In the genomic region with DNA sequence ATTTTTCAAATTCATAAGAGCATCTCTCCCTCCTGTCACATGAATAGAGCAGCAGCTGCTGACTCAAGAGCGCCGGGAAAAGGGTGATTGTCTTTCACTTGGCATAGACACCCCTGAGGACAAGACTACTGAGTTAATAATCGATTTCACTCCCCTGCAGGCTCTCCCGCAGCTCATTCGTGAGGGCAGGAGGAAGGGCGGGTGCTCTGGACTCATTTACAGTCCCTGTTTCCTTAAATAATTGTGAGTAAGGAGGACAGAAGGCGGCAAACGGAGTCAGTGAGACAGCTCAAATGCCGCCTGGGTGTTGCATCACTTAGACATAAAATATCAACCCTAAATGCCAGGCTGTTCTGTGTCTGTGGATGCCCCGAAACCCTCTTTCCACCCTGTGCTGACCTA, we compare ENCODE assay signal across 21 cellular contexts. TPM values are rescaled to one million over a fixed set of nuclear protein-coding genes. Genes with fewer than 3 reads are reported as not detected.
DNase-seq lines count a peak whose midpoint lies in the region; ATAC-seq, FAIRE-seq and TF ChIP-seq lines count a peak whose summit lies in the region.
"Had no signal": no experiment of that assay in that cellular context is flagged by ENCODE, and none has a peak within 500 bp of the region (broad histone marks: within the 10 kb centered on the region; RNA-seq: fewer than 3 reads in every experiment).

No MANE protein-coding gene starts in this region.

- POLR2A ChIA-PET in A549 (lab: Yijun Ruan, JAX): no interaction called here

- DNase-seq in A549 (ENCODE audit: low read depth in 1 of 2, low spot score in 1 of 2): no peak
- DNase-seq in MV-4-11 (lab: John Stamatoyannopoulos, UW): peak; percentile 28
- DNase-seq in NCI-H69 (lab: John Stamatoyannopoulos, UW): peak; percentile 93
- peak; percentile 44 for DNase-seq in glutamatergic neuron
- no peak for DNase-seq in HuH-7.5 (ENCODE audit: low spot score)
- no peak for DNase-seq in activated T-cell treated with anti-CD3 and anti-CD28 coated beads, Interleukin-2, amount 50 U/mL, for 4 hours
- no peak for DNase-seq in stomach
- DNase-seq: activated CD8-positive, alpha-beta memory T cell treated with anti-CD3 and anti-CD28 coated beads, Interleukin-2, amount 50 U/mL, for 48 hours; activated naive CD4-positive, alpha-beta T cell treated with anti-CD3 and anti-CD28 coated beads, Interleukin-2, amount 50 U/mL, for 16 hours; AML-193; DMS79; kidney; mucosa of descending colon; stimulated activated CD4-positive, alpha-beta T cell treated with anti-CD3 and anti-CD28 coated beads, Interleukin-2, amount 100 ng/mL, for 48 hours had no signal

- peak; percentile 19 to 43; a peak in 5 of 6 replicates for ATAC-seq in A549
- no peak for ATAC-seq in HG03469 (IDR thresholded peaks at IDR 0.05; ENCODE audit: unreplicated experiment)
- no peak for ATAC-seq in activated T-cell treated with anti-CD3 and anti-CD28 coated beads, Interleukin-2, amount 50 U/mL, for 4 hours
- ATAC-seq: K562, mucosa of descending colon had no signal

- H3K36me3 ChIP-seq in stomach: no peaks in the 10 kb centered on the region

- no peak for TF ChIP-seq RAD21 in A549 (conservative IDR thresholded peaks at IDR 0.05 in 1 of 2, IDR thresholded peaks at IDR 0.05 in 1 of 2)

- TF ChIP-seq EP300 in A549 (IDR thresholded peaks at IDR 0.05): no peak
- TF ChIP-seq EP300 in stomach (IDR thresholded peaks at IDR 0.05): no peak

- intact Hi-C loops in stomach (cut with DNase I; ENCODE audit: low total_unique reads): no loop called here

- H3K36me3 Mint-ChIP-seq in glutamatergic neuron (ENCODE audit: unreplicated experiment): no peaks in the 10 kb centered on the region
- H3K36me3 Mint-ChIP-seq in activated T-cell treated with anti-CD3 and anti-CD28 coated beads, Interleukin-2, amount 50 U/mL, for 4 hours (ENCODE audit: insufficient read depth): no peaks in the 10 kb centered on the region

- H3K9me3 ChIP-seq in A549 (no peaks in the 10 kb centered on the region), stomach (no peaks in the 10 kb centered on the region)
- H3K9me3 ChIP-seq: mucosa of descending colon had no signal

- H3K4me3 ChIP-seq in A549 (no peak overlapping the region), stomach (no peak overlapping the region)
- H3K4me3 ChIP-seq: K562, mucosa of descending colon, SK-N-MC had no signal

- H3K4me1 ChIP-seq in A549: 0 out of 3 replicates have a peak, but pooled peaks cover 4% of the 10 kb centered on the region
- H3K4me1 ChIP-seq in stomach: no peaks in the 10 kb centered on the region

- H3K4me2 ChIP-seq in A549: peak overlapping the region; percentile 58

- peak overlapping the region; percentile 96 for H3K27ac Mint-ChIP-seq in glutamatergic neuron (ENCODE audit: unreplicated experiment)
- H3K27ac Mint-ChIP-seq: progenitor cell of endocrine pancreas had no signal

- no peak for FAIRE-seq in A549 (lab: Jason Lieb, UNC)
- FAIRE-seq: bronchial epithelial cell, endometrium, K562, kidney had no signal

- TF ChIP-seq CTCF in A549 (IDR thresholded peaks at IDR 0.05) (no peak), glutamatergic neuron (IDR thresholded peaks at IDR 0.05; ENCODE audit: partially characterized antibody, unreplicated experiment) (no peak), stomach (IDR thresholded peaks at IDR 0.05) (no peak)

- H3K27ac ChIP-seq in A549 (no peak overlapping the region; a peak in 1 of 6 replicates), stomach (no peak overlapping the region)
- H3K27ac ChIP-seq: SK-N-MC, VCaP had no signal

- WGBS in A549 (ENCODE audit: missing lambda C conversion rate): 20% methylated on average over 10 of the region's 10 CpGs
- WGBS in stomach, 5 donors: 48 to 66% (median 57%) methylated on average over 10 of the region's 10 CpGs

- peaks cover 31% of the 10 kb centered on the region for H3K9me3 Mint-ChIP-seq in glutamatergic neuron (ENCODE audit: unreplicated experiment)
- no peaks in the 10 kb centered on the region for H3K9me3 Mint-ChIP-seq in activated T-cell treated with anti-CD3 and anti-CD28 coated beads, Interleukin-2, amount 50 U/mL, for 4 hours

- H3K27me3 Mint-ChIP-seq in glutamatergic neuron (ENCODE audit: unreplicated experiment): peaks cover 13% of the 10 kb centered on the region
- H3K27me3 Mint-ChIP-seq in activated T-cell treated with anti-CD3 and anti-CD28 coated beads, Interleukin-2, amount 50 U/mL, for 4 hours (ENCODE audit: low read depth): peaks cover 2% of the 10 kb centered on the region

- no peak for TF ChIP-seq POLR2A in A549 (IDR thresholded peaks at IDR 0.05; ENCODE audit: low read length)
- no peak for TF ChIP-seq POLR2A in stomach (IDR thresholded peaks at IDR 0.05)

- H3K27me3 ChIP-seq in stomach: peaks cover 0 to 18% (median 0%) of the 10 kb centered on the region in 3 donors

- H3K4me3 Mint-ChIP-seq in glutamatergic neuron (ENCODE audit: unreplicated experiment): peak overlapping the region; percentile 73
- no peak overlapping the region for H3K4me3 Mint-ChIP-seq in activated T-cell treated with anti-CD3 and anti-CD28 coated beads, Interleukin-2, amount 50 U/mL, for 4 hours

- CTCF ChIA-PET in A549 (lab: Yijun Ruan, JAX): interaction anchor here (0.7 to 5.3 kb wide), 4 partner anchors 9 to 16 kb away, joined by 3 to 35 read pairs (median 5); no protein-coding TSS in a partner anchor

- peaks cover 60% of the 10 kb centered on the region for H3K4me1 Mint-ChIP-seq in glutamatergic neuron (ENCODE audit: low read depth, unreplicated experiment)
- no peaks in the 10 kb centered on the region for H3K4me1 Mint-ChIP-seq in activated T-cell treated with anti-CD3 and anti-CD28 coated beads, Interleukin-2, amount 50 U/mL, for 4 hours (ENCODE audit: low read depth)

TF ChIP-seq in A549, 52 proteins besides CTCF, POLR2A, EP300 and RAD21:
- no peak for TF ChIP-seq TP53 (CRISPR knock-in tag; IDR thresholded peaks at IDR 0.05)
- TF ChIP-seq CEBPB (IDR thresholded peaks at IDR 0.05): 0 out of 4 replicates have a peak, but pooled peaks of 1 of the 2 experiments have one; percentile 7

RNA-seq across cellular contexts. Expression of a gene that starts 21.5 kb away (rescaled TPM):
- polyA plus RNA-seq in A549 (2011; rRNA removed) (0.70 and 0.86 TPM in 2 replicates), A549 (2017; fragmentation: RNase III; extraction: RNeasy Plus Mini Kit Qiagen cat#74134 plus additional on column Dnase treatment) (0.39 to 0.49 TPM (median 0.46 TPM) in 3 replicates), stomach (not detected)
- 0.30 and 0.34 TPM in 2 replicates for polyA plus RNA-seq in A549 (2012; cell fraction: cytosol; rRNA removed)
- polyA plus RNA-seq in A549 (2012; cell fraction: nucleus; rRNA removed): 0.46 and 0.94 TPM in 2 replicates
- polyA minus RNA-seq in A549 (2011; rRNA and poly(A)+ RNA removed): 1.4 and 2.9 TPM in 2 replicates
- total RNA-seq in glutamatergic neuron (ENCODE audit: unreplicated experiment) (5.0 TPM), stomach (not detected)
- total RNA-seq in activated T-cell treated with anti-CD3 and anti-CD28 coated beads, Interleukin-2, amount 50 U/mL, for 4 hours: under 1 TPM in 1 of 3 donors, not detected in 2; 0.49 TPM
- total RNA-seq: K562 had no signal

RNA-seq across cellular contexts. Expression of a gene that starts 21.6 kb away (rescaled TPM):
- polyA plus RNA-seq in A549 (2011; rRNA removed) (23.6 and 32.1 TPM in 2 replicates), A549 (2017; fragmentation: RNase III; extraction: RNeasy Plus Mini Kit Qiagen cat#74134 plus additional on column Dnase treatment) (19.1 to 20.5 TPM (median 19.4 TPM) in 3 replicates), stomach (10 to 100 TPM in 1 of 3 donors, 1 to 10 TPM in 2; 7.3 to 17.3 (median 9.9) TPM)
- 6.2 and 7.0 TPM in 2 replicates for polyA plus RNA-seq in A549 (2012; cell fraction: cytosol; rRNA removed)
- 4.9 and 6.4 TPM in 2 replicates for polyA plus RNA-seq in A549 (2012; cell fraction: nucleus; rRNA removed)
- 15.8 and 16.4 TPM in 2 replicates for polyA minus RNA-seq in A549 (2011; rRNA and poly(A)+ RNA removed)
- total RNA-seq in glutamatergic neuron (ENCODE audit: unreplicated experiment) (28.7 TPM), stomach (10 to 100 TPM; 16.5 to 43.2 (median 32.9) TPM)
- total RNA-seq in activated T-cell treated with anti-CD3 and anti-CD28 coated beads, Interleukin-2, amount 50 U/mL, for 4 hours: 10 to 100 TPM; 24.0 to 25.9 (median 24.3) TPM

RNA-seq across cellular contexts. Expression of a gene that starts 56.7 kb away (rescaled TPM):
- polyA plus RNA-seq in A549 (2011; rRNA removed): 154 and 219 TPM in 2 replicates
- 110 and 115 TPM in 2 replicates for polyA plus RNA-seq in A549 (2012; cell fraction: cytosol; rRNA removed)
- polyA plus RNA-seq in A549 (2012; cell fraction: nucleus; rRNA removed): 44.7 and 53.1 TPM in 2 replicates
- polyA plus RNA-seq in A549 (2017; fragmentation: RNase III; extraction: RNeasy Plus Mini Kit Qiagen cat#74134 plus additional on column Dnase treatment): 174 to 202 TPM (median 175 TPM) in 3 replicates
- 38.3 and 41.6 TPM in 2 replicates for polyA minus RNA-seq in A549 (2011; rRNA and poly(A)+ RNA removed)
- 33.5 TPM for total RNA-seq in glutamatergic neuron (ENCODE audit: unreplicated experiment)
- total RNA-seq in activated T-cell treated with anti-CD3 and anti-CD28 coated beads, Interleukin-2, amount 50 U/mL, for 4 hours: 100 to 1,000 TPM; 115 to 121 (median 118) TPM
- 10 to 100 TPM in 2 of 5 donors, 1 to 10 TPM in 2, not detected in 1; 7.1 to 46.8 (median 13.8) TPM for total RNA-seq in stomach
- 100 to 1,000 TPM in 1 of 3 donors, 10 to 100 TPM in 2; 90.0 to 114 (median 97.3) TPM for polyA plus RNA-seq in stomach

Comparison
In these comparisons a context has a peak if more than half of its experiments do, and no peak if none do; other contexts are left out.
1. ATAC-seq: peak in A549 (2 of 2); none in HG03469 (single experiment) and activated T-cell treated with anti-CD3 and anti-CD28 coated beads, Interleukin-2, amount 50 U/mL, for 4 hours (0 of 2).
2. DNase-seq: peak in MV-4-11 (single experiment), NCI-H69 (single experiment) and glutamatergic neuron (single experiment); none in A549 (0 of 2), HuH-7.5 (single experiment), activated T-cell treated with anti-CD3 and anti-CD28 coated beads, Interleukin-2, amount 50 U/mL, for 4 hours (single experiment) and stomach (single experiment).